ENCODE assay signal across 9 cellular contexts in the genomic region with DNA sequence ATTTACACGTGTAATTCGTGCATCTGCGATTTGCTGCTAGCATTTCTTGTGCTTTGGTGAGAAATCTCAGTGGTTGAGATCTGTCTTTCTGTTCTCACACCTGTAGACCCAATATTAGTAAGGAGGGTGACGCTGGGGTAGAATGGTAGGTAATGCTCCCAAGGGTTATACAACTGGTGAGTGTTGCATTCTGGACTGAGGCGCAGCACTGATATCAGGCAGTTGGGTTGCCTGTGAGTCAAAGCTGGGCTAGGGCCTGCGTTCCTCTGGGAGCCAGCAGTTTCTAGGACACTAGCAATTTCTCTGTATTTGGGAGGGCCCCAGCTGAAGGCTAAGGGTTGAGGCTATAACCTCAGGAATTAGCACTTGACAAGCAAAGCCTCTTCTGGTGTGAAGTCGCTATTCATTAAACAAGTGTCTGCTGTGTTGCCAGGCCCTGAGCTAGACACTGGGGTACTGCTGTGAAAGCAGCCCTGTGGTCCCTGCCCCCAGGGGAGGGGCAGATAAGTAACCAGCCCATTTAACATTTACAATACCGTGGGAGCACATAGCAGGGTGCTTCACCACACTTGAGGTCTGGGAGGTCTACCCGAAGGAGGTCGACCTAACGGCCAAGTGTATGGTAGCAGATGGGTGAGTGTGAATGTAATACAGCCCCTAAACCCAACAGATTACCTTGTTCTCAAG. TPM values are rescaled to one million over a fixed set of nuclear protein-coding genes. Genes with fewer than 3 reads are reported as not detected.
A peak's percentile ranks its signal among the peaks of the same experiment; 100 is the strongest.
DNase-seq lines count a peak whose midpoint lies in the region; ATAC-seq and TF ChIP-seq lines count a peak whose summit lies in the region.
"Had no signal": no experiment of that assay in that cellular context is flagged by ENCODE, and none has a peak within 500 bp of the region (broad histone marks: within the 10 kb centered on the region; RNA-seq: fewer than 3 reads in every experiment).

No MANE protein-coding gene starts in this region.

- H3K79me2 ChIP-seq in MM.1S (ENCODE audit: low read length): peaks cover 100% of the 10 kb centered on the region

- no peaks in the 10 kb centered on the region for H3K36me3 ChIP-seq in CD8-positive, alpha-beta memory T cell (ENCODE audit: insufficient read depth, low read length)
- H3K36me3 ChIP-seq in MM.1S (replicated peaks; ENCODE audit: insufficient read depth, low read length) (no peaks in the 10 kb centered on the region), sigmoid colon (no peaks in the 10 kb centered on the region), mesenchymal stem cell (ENCODE audit: control insufficient read depth in 1 of 2, insufficient read depth in 2 of 2, low read depth in 1 of 2, low read length in 2 of 2) (peaks cover 4% of the 10 kb centered on the region in 2 experiments), ascending aorta (no peaks in the 10 kb centered on the region)

- H3K9ac ChIP-seq in MM.1S (ENCODE audit: low read length) (no peak overlapping the region), mesenchymal stem cell (ENCODE audit: low read length) (no peak overlapping the region)

- no peak overlapping the region for H3K4me2 ChIP-seq in MM.1S (ENCODE audit: low read depth, low read length)
- H3K4me2 ChIP-seq in mesenchymal stem cell (ENCODE audit: low read length, poor library complexity, severe bottlenecking): no peak overlapping the region

- H2BK12ac ChIP-seq in mesenchymal stem cell (ENCODE audit: low read length in 2 of 2): no peak overlapping the region

- peak overlapping the region in 1 of 2 experiments; percentile 9 for H3K23ac ChIP-seq in mesenchymal stem cell (ENCODE audit: low read length in 2 of 2)

- TF ChIP-seq POLR2A in sigmoid colon (IDR thresholded peaks at IDR 0.05): no peak

- peaks cover 7% of the 10 kb centered on the region for H3K79me1 ChIP-seq in mesenchymal stem cell (replicated peaks; ENCODE audit: low read length, poor library complexity, severe bottlenecking)

- H4K8ac ChIP-seq in mesenchymal stem cell (ENCODE audit: low read length): no peak overlapping the region

- H2AK5ac ChIP-seq in mesenchymal stem cell (ENCODE audit: low read length, severe bottlenecking): no peak overlapping the region

- H3K27me3 ChIP-seq in CD8-positive, alpha-beta memory T cell (ENCODE audit: insufficient read depth, low read length, poor library complexity, severe bottlenecking): no peaks in the 10 kb centered on the region
- H3K27me3 ChIP-seq in MM.1S (replicated peaks; ENCODE audit: insufficient read depth, low read length): no peaks in the 10 kb centered on the region
- no peaks in the 10 kb centered on the region for H3K27me3 ChIP-seq in sigmoid colon
- H3K27me3 ChIP-seq in mesenchymal stem cell (ENCODE audit: control insufficient read depth in 1 of 2, insufficient read depth in 1 of 2, low read length in 2 of 2): no peaks in the 10 kb centered on the region
- H3K27me3 ChIP-seq in ascending aorta: no peaks in the 10 kb centered on the region

- no peak overlapping the region for H4K91ac ChIP-seq in mesenchymal stem cell (ENCODE audit: low read length)

- H3K18ac ChIP-seq in mesenchymal stem cell (ENCODE audit: low read depth in 1 of 2, low read length in 2 of 2): peak overlapping the region in 1 of 2 experiments; percentile 33

- H2BK5ac ChIP-seq in mesenchymal stem cell (ENCODE audit: low read depth, low read length, poor library complexity, severe bottlenecking): no peak overlapping the region

- H3K27ac ChIP-seq in CD8-positive, alpha-beta memory T cell (ENCODE audit: low read depth, low read length): no peak overlapping the region
- H3K27ac ChIP-seq in MM.1S (ENCODE audit: low read length): peak overlapping the region; percentile 16; the same call in 1 of the 2 replicates
- peak overlapping the region in 2 of 4 donors; percentile 3 to 8 for H3K27ac ChIP-seq in sigmoid colon
- no peak overlapping the region for H3K27ac ChIP-seq in mesenchymal stem cell (ENCODE audit: low read length, poor library complexity, severe bottlenecking)
- H3K27ac ChIP-seq in ascending aorta: peak overlapping the region in 1 of 2 donors; percentile 18

- DNase-seq in CD8-positive, alpha-beta memory T cell: no peak
- DNase-seq in MM.1S (no peak), left ventricle myocardium superior (peak; percentile 58), HT-29 (ENCODE audit: low spot score) (no peak), sigmoid colon (no peak), mesenchymal stem cell (no peak), ascending aorta (ENCODE audit: low spot score in 2 of 2) (no peak)
- DNase-seq: NCI-H2107 had no signal

- intact Hi-C loops in left ventricle myocardium superior (cut with micrococcal nuclease) (no loop called here), sigmoid colon (cut with DNase I) (no loop called here), ascending aorta (cut with DNase I) (no loop called here)

- CTCF ChIA-PET in CD8-positive, alpha-beta memory T cell (lab: Charles Lee): no interaction called here

- peaks cover 82% of the 10 kb centered on the region for H3K4me1 ChIP-seq in CD8-positive, alpha-beta memory T cell (ENCODE audit: insufficient read depth, low read length)
- peaks cover 32% of the 10 kb centered on the region for H3K4me1 ChIP-seq in MM.1S (ENCODE audit: low read length)
- H3K4me1 ChIP-seq in sigmoid colon: peaks cover 0 to 97% (median 85%) of the 10 kb centered on the region in 4 donors
- H3K4me1 ChIP-seq in mesenchymal stem cell (ENCODE audit: control insufficient read depth, insufficient read depth, low read depth, low read length): peaks cover 34% of the 10 kb centered on the region
- H3K4me1 ChIP-seq in ascending aorta: peaks cover 32 to 43% of the 10 kb centered on the region in 2 donors

- TF ChIP-seq EP300 in sigmoid colon (IDR thresholded peaks at IDR 0.05): no peak

- H4K20me1 ChIP-seq in MM.1S (ENCODE audit: insufficient read depth, low read length): peaks cover 48% of the 10 kb centered on the region

- H3K4ac ChIP-seq in mesenchymal stem cell (ENCODE audit: low read depth in 1 of 2, low read length in 2 of 2): no peak overlapping the region

- H3K14ac ChIP-seq in mesenchymal stem cell (ENCODE audit: low read length in 2 of 2): no peak overlapping the region

- ATAC-seq in GM21529 (IDR thresholded peaks at IDR 0.05; ENCODE audit: unreplicated experiment) (peak; percentile 53), left ventricle myocardium superior (peak; percentile 70)

- peaks cover 0 to 3% (median 0%) of the 10 kb centered on the region in 3 donors for H3K36me3 Mint-ChIP-seq in CD8-positive, alpha-beta memory T cell

- no peak overlapping the region for H3K4me3 ChIP-seq in CD8-positive, alpha-beta memory T cell (ENCODE audit: low read length)
- no peak overlapping the region for H3K4me3 ChIP-seq in MM.1S (ENCODE audit: low read length)
- H3K4me3 ChIP-seq in sigmoid colon: no peak overlapping the region
- H3K4me3 ChIP-seq in mesenchymal stem cell (ENCODE audit: insufficient read depth in 1 of 2, low read depth in 1 of 2, low read length in 2 of 2): peak overlapping the region in 1 of 2 experiments; percentile 0
- H3K4me3 ChIP-seq in ascending aorta: no peak overlapping the region

- peaks cover 11% of the 10 kb centered on the region; the same call in 1 of the 2 replicates for H3F3A ChIP-seq in MM.1S (ENCODE audit: insufficient read depth, low read length)

- POLR2A ChIA-PET in CD8-positive, alpha-beta memory T cell (lab: Charles Lee): no interaction called here

- H2BK15ac ChIP-seq in mesenchymal stem cell (ENCODE audit: low read depth, poor library complexity, severe bottlenecking): no peak overlapping the region

- no peak overlapping the region for H2BK120ac ChIP-seq in mesenchymal stem cell (ENCODE audit: low read depth, low read length)

- no peaks in the 10 kb centered on the region for H3K9me3 Mint-ChIP-seq in CD8-positive, alpha-beta memory T cell

- WGBS in sigmoid colon, 2 donors: 78 to 82% methylated on average over 11 of the region's 11 CpGs
- WGBS in mesenchymal stem cell: 89% methylated on average over 7 of the region's 11 CpGs

- H3K4me1 Mint-ChIP-seq in CD8-positive, alpha-beta memory T cell: peaks cover 82 to 98% (median 92%) of the 10 kb centered on the region in 3 donors

- peak overlapping the region; percentile 40 to 89 (median 84) for H3K27ac Mint-ChIP-seq in CD8-positive, alpha-beta memory T cell

- no peak for TF ChIP-seq CTCF in MM.1S (IDR thresholded peaks at IDR 0.05; ENCODE audit: low read length)
- no peak for TF ChIP-seq CTCF in sigmoid colon (IDR thresholded peaks at IDR 0.05)
- no peak for TF ChIP-seq CTCF in ascending aorta (IDR thresholded peaks at IDR 0.05)

- H3K9me2 ChIP-seq in MM.1S (replicated peaks; ENCODE audit: insufficient read depth, low read length): no peaks in the 10 kb centered on the region

- no peaks in the 10 kb centered on the region for H3K27me3 Mint-ChIP-seq in CD8-positive, alpha-beta memory T cell

- no peak overlapping the region for H2AFZ ChIP-seq in MM.1S (ENCODE audit: low read length)
- no peak overlapping the region for H2AFZ ChIP-seq in mesenchymal stem cell (ENCODE audit: low read depth, low read length)

- no peaks in the 10 kb centered on the region for H3K9me3 ChIP-seq in CD8-positive, alpha-beta memory T cell (ENCODE audit: low read length)
- H3K9me3 ChIP-seq in MM.1S (replicated peaks; ENCODE audit: insufficient read depth, low read length): no peaks in the 10 kb centered on the region
- H3K9me3 ChIP-seq in sigmoid colon: no peaks in the 10 kb centered on the region
- H3K9me3 ChIP-seq in mesenchymal stem cell (ENCODE audit: control insufficient read depth, low read length): no peaks in the 10 kb centered on the region
- H3K9me3 ChIP-seq in ascending aorta: no peaks in the 10 kb centered on the region

- H3K4me3 Mint-ChIP-seq in CD8-positive, alpha-beta memory T cell: peak overlapping the region in 3 of 7 donors; percentile 16 to 32 (median 21)

RNA-seq across cellular contexts. Expression of a gene that starts 28.7 kb away (rescaled TPM):
- total RNA-seq in CD8-positive, alpha-beta memory T cell: 100 to 1,000 TPM; 329 to 344 TPM
- polyA plus RNA-seq in CD8-positive, alpha-beta memory T cell: 28.4 TPM
- total RNA-seq in left ventricle myocardium superior: 155 TPM
- 117 and 123 TPM in 2 replicates for total RNA-seq in HT-29 (2014; rRNA removed; shearing (Covaris generic))
- total RNA-seq in sigmoid colon: 10 to 100 TPM; 47.4 to 97.8 (median 55.6) TPM
- polyA plus RNA-seq in sigmoid colon: 10 to 100 TPM; 10.2 to 68.2 (median 15.5) TPM
- polyA plus RNA-seq in mesenchymal stem cell (2013, experiment 1 of 2): 133 TPM
- polyA plus RNA-seq in mesenchymal stem cell (2013, experiment 2 of 2): 124 TPM
- 105 TPM for total RNA-seq in ascending aorta
